Comparison of ENCODE assay signal across 9 cellular contexts in genomic region chr19:53136432-53136831, GRCh38. TPM values are rescaled to one million over a fixed set of nuclear protein-coding genes. Genes with fewer than 3 reads are reported as not detected.
"Had no signal": no experiment of that assay in that cellular context is flagged by ENCODE, and none has a peak within 500 bp of the region (broad histone marks: within the 10 kb centered on the region; RNA-seq: fewer than 3 reads in every experiment).

No MANE protein-coding gene starts in this region.

- DNase-seq: H9, HCEC 1CT, KBM-7 had no signal

- H3K27ac ChIP-seq: KMS-11 had no signal

- ATAC-seq: GM23338 had no signal

- FAIRE-seq: H1, H54, HTR-8/SVneo had no signal

- H3K9ac ChIP-seq: KMS-11 had no signal

- H3K4me3 ChIP-seq: GM23338 had no signal

- H2AFZ ChIP-seq: GM23338 had no signal

- H3K4me2 ChIP-seq: GM23338, KMS-11 had no signal

RNA-seq across cellular contexts. Expression of gene ZNF415, which starts 3.7 kb away (rescaled TPM):
- total RNA-seq: HT-29 had no signal

RNA-seq across cellular contexts. Expression of gene ZNF347, which starts 22.4 kb away (rescaled TPM):
- total RNA-seq: HT-29 had no signal

RNA-seq across cellular contexts. Expression of gene ZNF665, which starts 56.7 kb away (rescaled TPM):
- total RNA-seq: HT-29 had no signal
